In the genomic region with DNA sequence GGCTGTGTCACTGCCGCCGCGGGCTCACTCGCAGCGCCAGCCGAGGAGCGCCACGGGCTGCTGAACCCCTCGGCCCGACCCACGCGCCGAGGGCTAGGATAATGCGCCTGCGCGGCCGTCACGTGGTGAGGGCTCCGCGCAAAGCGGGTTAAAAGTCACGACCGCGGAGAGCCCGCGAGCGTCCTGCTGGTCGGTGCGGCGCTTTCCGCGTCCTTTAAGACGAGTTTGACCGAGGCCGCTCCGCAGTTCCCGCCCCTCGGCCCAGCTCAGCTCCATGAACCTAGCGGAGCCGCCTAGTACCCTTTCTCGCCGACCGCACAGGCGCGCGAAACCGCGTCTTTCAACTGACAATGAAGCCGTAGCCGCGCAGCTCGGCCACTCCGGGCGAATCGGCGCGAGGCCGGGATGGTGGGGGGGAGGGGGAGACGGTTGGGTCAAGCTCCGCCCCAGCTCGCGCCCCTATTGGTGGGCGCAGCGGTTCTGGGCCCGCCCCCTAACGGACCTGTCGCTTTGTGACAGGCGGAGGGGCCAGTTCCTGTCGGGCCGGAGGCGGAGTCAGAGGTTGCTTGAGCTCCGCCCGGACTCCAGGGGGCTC, we compare ENCODE assay signal across 8 cellular contexts. TPM values are rescaled to one million over a fixed set of nuclear protein-coding genes. Genes with fewer than 3 reads are reported as not detected.
DNase-seq lines count a peak whose midpoint lies in the region; ATAC-seq, FAIRE-seq and TF ChIP-seq lines count a peak whose summit lies in the region.

No MANE protein-coding gene starts in this region.

- no peaks in the 10 kb centered on the region for H3K27me3 ChIP-seq in small intestine (ENCODE audit: control insufficient read depth in 2 of 2, insufficient read depth in 2 of 2, low read length in 2 of 2)

- H3K27ac Mint-ChIP-seq in WTC11 = peak overlapping the region; percentile 98

- H3K9me3 ChIP-seq in small intestine (ENCODE audit: control insufficient read depth, low read depth) = no peaks in the 10 kb centered on the region

- no peaks in the 10 kb centered on the region for H3K9me3 Mint-ChIP-seq in WTC11

- no peak for FAIRE-seq in small intestine (lab: Jason Lieb, UNC)

- peak overlapping the region; percentile 95 to 100 for H3K27ac ChIP-seq in small intestine (ENCODE audit: low read depth in 1 of 2, low read length in 1 of 2)

- peak; percentile 99 for DNase-seq in AG08395 (ENCODE audit: low spot score)
- DNase-seq in NCI-H2227 treated with DMSO at 0.1 percent for 48 hours (lab: John Stamatoyannopoulos, UW) = peak; percentile 95
- DNase-seq in WTC11 (ENCODE audit: low spot score) = peak; percentile 99
- peak; percentile 99 for DNase-seq in cardiac fibroblast (ENCODE audit: low read depth in 2 of 2)
- peak; percentile 98 for DNase-seq in iPS-NIHi11 (ENCODE audit: low spot score)
- DNase-seq in small intestine = peak; percentile 99

- TF ChIP-seq CTCF in WTC11 (IDR thresholded peaks at IDR 0.05) = no peak
- TF ChIP-seq CTCF in cardiac fibroblast (IDR thresholded peaks at IDR 0.05; ENCODE audit: low read depth, low read length) = no peak

- ATAC-seq in GM18909 (IDR thresholded peaks at IDR 0.05; ENCODE audit: poor library complexity, unreplicated experiment) (peak; percentile 89), HG03175 (IDR thresholded peaks at IDR 0.05; ENCODE audit: unreplicated experiment) (peak; percentile 89), WTC11 (peak; percentile 95)

- H3K27me3 Mint-ChIP-seq in WTC11 (ENCODE audit: low read depth) = no peaks in the 10 kb centered on the region

- POLR2A ChIA-PET in WTC11 (lab: Charles Lee) = interaction anchor here (0.6 to 1.9 kb wide), 23 partner anchors 9 to 866 kb away, joined by 3 to 11 read pairs (median 4); no protein-coding TSS in a partner anchor

- H3K4me3 Mint-ChIP-seq in WTC11 = no peak overlapping the region

- no peaks in the 10 kb centered on the region for H3K36me3 ChIP-seq in small intestine (ENCODE audit: control insufficient read depth in 2 of 2, insufficient read depth in 2 of 2, low read length in 2 of 2)

- 0% methylated on average over 58 to 73 of the region's 73 CpGs for WGBS in small intestine, 3 donors

- H3K4me1 Mint-ChIP-seq in WTC11 = peaks cover 25% of the 10 kb centered on the region

- peak overlapping the region; percentile 84 to 87 for H3K4me3 ChIP-seq in cardiac fibroblast (replicated peaks in 1 of 2; ENCODE audit: low read depth in 2 of 2, low read length in 2 of 2)
- peak overlapping the region; percentile 60 to 100 for H3K4me3 ChIP-seq in small intestine (ENCODE audit: low read depth in 1 of 2, low read length in 2 of 2)

- CTCF ChIA-PET in WTC11 (lab: Charles Lee) = interaction anchor here (0.5 to 4.3 kb wide), 13 partner anchors 18 to 598 kb away, joined by 3 to 38 read pairs (median 4); no protein-coding TSS in a partner anchor

- H3K36me3 Mint-ChIP-seq in WTC11 = no peaks in the 10 kb centered on the region

- peaks cover 4% of the 10 kb centered on the region in 2 donors for H3K4me1 ChIP-seq in small intestine (ENCODE audit: control insufficient read depth in 2 of 2, insufficient read depth in 1 of 2, low read depth in 1 of 2, low read length in 1 of 2)

TF ChIP-seq in WTC11, 78 proteins besides CTCF, POLR2A, EP300 and RAD21 (continues in another document):
- peak; percentile 81; the same call in 1 of the 2 replicates for TF ChIP-seq CREM (CRISPR knock-in tag; IDR thresholded peaks at IDR 0.05)
- TF ChIP-seq RELA (CRISPR knock-in tag; IDR thresholded peaks at IDR 0.05; ENCODE audit: borderline replicate concordance) = peak; percentile 86; the same call in 1 of the 2 replicates
- no peak; the same call in 1 of the 2 replicates for TF ChIP-seq JUN (CRISPR knock-in tag; IDR thresholded peaks at IDR 0.05)
- TF ChIP-seq FOXK1 (CRISPR knock-in tag; IDR thresholded peaks at IDR 0.05) = peak; percentile 13; the same call in 1 of the 2 replicates
- TF ChIP-seq, protein P1, sequence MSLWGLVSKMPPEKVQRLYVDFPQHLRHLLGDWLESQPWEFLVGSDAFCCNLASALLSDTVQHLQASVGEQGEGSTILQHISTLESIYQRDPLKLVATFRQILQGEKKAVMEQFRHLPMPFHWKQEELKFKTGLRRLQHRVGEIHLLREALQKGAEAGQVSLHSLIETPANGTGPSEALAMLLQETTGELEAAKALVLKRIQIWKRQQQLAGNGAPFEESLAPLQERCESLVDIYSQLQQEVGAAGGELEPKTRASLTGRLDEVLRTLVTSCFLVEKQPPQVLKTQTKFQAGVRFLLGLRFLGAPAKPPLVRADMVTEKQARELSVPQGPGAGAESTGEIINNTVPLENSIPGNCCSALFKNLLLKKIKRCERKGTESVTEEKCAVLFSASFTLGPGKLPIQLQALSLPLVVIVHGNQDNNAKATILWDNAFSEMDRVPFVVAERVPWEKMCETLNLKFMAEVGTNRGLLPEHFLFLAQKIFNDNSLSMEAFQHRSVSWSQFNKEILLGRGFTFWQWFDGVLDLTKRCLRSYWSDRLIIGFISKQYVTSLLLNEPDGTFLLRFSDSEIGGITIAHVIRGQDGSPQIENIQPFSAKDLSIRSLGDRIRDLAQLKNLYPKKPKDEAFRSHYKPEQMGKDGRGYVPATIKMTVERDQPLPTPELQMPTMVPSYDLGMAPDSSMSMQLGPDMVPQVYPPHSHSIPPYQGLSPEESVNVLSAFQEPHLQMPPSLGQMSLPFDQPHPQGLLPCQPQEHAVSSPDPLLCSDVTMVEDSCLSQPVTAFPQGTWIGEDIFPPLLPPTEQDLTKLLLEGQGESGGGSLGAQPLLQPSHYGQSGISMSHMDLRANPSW (CRISPR knock-in tag; conservative IDR thresholded peaks at IDR 0.05; ENCODE audit: low read depth) = no peak
- TF ChIP-seq EMX1 (CRISPR knock-in tag; IDR thresholded peaks at IDR 0.05) = no peak
- TF ChIP-seq, protein P2, sequence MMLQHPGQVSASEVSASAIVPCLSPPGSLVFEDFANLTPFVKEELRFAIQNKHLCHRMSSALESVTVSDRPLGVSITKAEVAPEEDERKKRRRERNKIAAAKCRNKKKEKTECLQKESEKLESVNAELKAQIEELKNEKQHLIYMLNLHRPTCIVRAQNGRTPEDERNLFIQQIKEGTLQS (CRISPR knock-in tag; conservative IDR thresholded peaks at IDR 0.05) = no peak
- TF ChIP-seq SOX15 (CRISPR knock-in tag; IDR thresholded peaks at IDR 0.05) = no peak
- peak; percentile 82 for TF ChIP-seq SP1 (CRISPR knock-in tag; conservative IDR thresholded peaks at IDR 0.05)
- peak; percentile 66 for TF ChIP-seq GABPB1 (CRISPR knock-in tag; IDR thresholded peaks at IDR 0.05)
- 0 out of 2 replicates have a peak, but pooled peaks have one; percentile 49 for TF ChIP-seq ZNF317 (CRISPR knock-in tag; IDR thresholded peaks at IDR 0.05; ENCODE audit: borderline replicate concordance, low read depth)
- no peak for TF ChIP-seq JAZF1 (CRISPR knock-in tag; IDR thresholded peaks at IDR 0.05)
- TF ChIP-seq KAT7 (CRISPR knock-in tag; IDR thresholded peaks at IDR 0.05; ENCODE audit: borderline replicate concordance) = peak; percentile 94
- TF ChIP-seq MXD4 (CRISPR knock-in tag; IDR thresholded peaks at IDR 0.05; ENCODE audit: borderline replicate concordance) = no peak
- TF ChIP-seq ZNF219 (CRISPR knock-in tag; IDR thresholded peaks at IDR 0.05; ENCODE audit: borderline replicate concordance) = no peak
- TF ChIP-seq FOXJ3 (CRISPR knock-in tag; IDR thresholded peaks at IDR 0.05; ENCODE audit: borderline replicate concordance) = no peak
- peak; percentile 55; the same call in 1 of the 2 replicates for TF ChIP-seq ZNF416 (CRISPR knock-in tag; IDR thresholded peaks at IDR 0.05)
- TF ChIP-seq, protein P3, sequence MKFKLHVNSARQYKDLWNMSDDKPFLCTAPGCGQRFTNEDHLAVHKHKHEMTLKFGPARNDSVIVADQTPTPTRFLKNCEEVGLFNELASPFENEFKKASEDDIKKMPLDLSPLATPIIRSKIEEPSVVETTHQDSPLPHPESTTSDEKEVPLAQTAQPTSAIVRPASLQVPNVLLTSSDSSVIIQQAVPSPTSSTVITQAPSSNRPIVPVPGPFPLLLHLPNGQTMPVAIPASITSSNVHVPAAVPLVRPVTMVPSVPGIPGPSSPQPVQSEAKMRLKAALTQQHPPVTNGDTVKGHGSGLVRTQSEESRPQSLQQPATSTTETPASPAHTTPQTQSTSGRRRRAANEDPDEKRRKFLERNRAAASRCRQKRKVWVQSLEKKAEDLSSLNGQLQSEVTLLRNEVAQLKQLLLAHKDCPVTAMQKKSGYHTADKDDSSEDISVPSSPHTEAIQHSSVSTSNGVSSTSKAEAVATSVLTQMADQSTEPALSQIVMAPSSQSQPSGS (CRISPR knock-in tag; IDR thresholded peaks at IDR 0.05; ENCODE audit: borderline replicate concordance, low read depth) = no peak
- peak; percentile 89 for TF ChIP-seq ESRRA (CRISPR knock-in tag; IDR thresholded peaks at IDR 0.05; ENCODE audit: borderline replicate concordance)
- no peak for TF ChIP-seq SMAD4 (CRISPR knock-in tag; IDR thresholded peaks at IDR 0.05)
- TF ChIP-seq, protein P4, sequence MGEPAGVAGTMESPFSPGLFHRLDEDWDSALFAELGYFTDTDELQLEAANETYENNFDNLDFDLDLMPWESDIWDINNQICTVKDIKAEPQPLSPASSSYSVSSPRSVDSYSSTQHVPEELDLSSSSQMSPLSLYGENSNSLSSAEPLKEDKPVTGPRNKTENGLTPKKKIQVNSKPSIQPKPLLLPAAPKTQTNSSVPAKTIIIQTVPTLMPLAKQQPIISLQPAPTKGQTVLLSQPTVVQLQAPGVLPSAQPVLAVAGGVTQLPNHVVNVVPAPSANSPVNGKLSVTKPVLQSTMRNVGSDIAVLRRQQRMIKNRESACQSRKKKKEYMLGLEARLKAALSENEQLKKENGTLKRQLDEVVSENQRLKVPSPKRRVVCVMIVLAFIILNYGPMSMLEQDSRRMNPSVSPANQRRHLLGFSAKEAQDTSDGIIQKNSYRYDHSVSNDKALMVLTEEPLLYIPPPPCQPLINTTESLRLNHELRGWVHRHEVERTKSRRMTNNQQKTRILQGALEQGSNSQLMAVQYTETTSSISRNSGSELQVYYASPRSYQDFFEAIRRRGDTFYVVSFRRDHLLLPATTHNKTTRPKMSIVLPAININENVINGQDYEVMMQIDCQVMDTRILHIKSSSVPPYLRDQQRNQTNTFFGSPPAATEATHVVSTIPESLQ (CRISPR knock-in tag; IDR thresholded peaks at IDR 0.05) = no peak
- no peak for TF ChIP-seq GTF2I (CRISPR knock-in tag; conservative IDR thresholded peaks at IDR 0.05)
- peak; percentile 86; the same call in 1 of the 2 replicates for TF ChIP-seq FOXP1 (CRISPR knock-in tag; IDR thresholded peaks at IDR 0.05; ENCODE audit: borderline replicate concordance)
- TF ChIP-seq RORB (CRISPR knock-in tag; IDR thresholded peaks at IDR 0.05) = no peak
- TF ChIP-seq PRRX2 (CRISPR knock-in tag; IDR thresholded peaks at IDR 0.05) = no peak

RNA-seq across cellular contexts. Expression of a gene that starts 0.6 kb away (rescaled TPM):
- total RNA-seq in WTC11 (2021) = 103 to 107 TPM (median 105 TPM) in 3 replicates
- 10 to 100 TPM; 22.2 to 72.6 (median 30.2) TPM for polyA plus RNA-seq in small intestine

Comparison
In these comparisons a context has a peak if more than half of its experiments do, and no peak if none do; other contexts are left out.
1. Peak in every context shown above with its lines: DNase-seq, ATAC-seq, H3K4me3 ChIP-seq and H3K27ac ChIP-seq.